ENCODE assay signal across 20 cellular contexts in genomic region chr2:219630770-219631405, GRCh38. TPM values are rescaled to one million over a fixed set of nuclear protein-coding genes. Genes with fewer than 3 reads are reported as not detected.
A peak's percentile ranks its signal among the peaks of the same experiment; 100 is the strongest.
DNase-seq lines count a peak whose midpoint lies in the region; ATAC-seq and TF ChIP-seq lines count a peak whose summit lies in the region.
"Had no signal": no experiment of that assay in that cellular context is flagged by ENCODE, and none has a peak within 500 bp of the region (broad histone marks: within the 10 kb centered on the region; RNA-seq: fewer than 3 reads in every experiment).

No MANE protein-coding gene starts in this region.

- H3K27me3 Mint-ChIP-seq in T-cell: peaks cover 24 to 44% of the 10 kb centered on the region in 2 donors

- no peak overlapping the region for H3K4me2 ChIP-seq in mesenchymal stem cell (ENCODE audit: low read length, poor library complexity, severe bottlenecking)

- no peak overlapping the region for H2BK120ac ChIP-seq in mesenchymal stem cell (ENCODE audit: low read depth, low read length)

- no peaks in the 10 kb centered on the region for H3K36me3 ChIP-seq in adrenal gland (replicated peaks in 1 of 2)
- peaks cover 42% of the 10 kb centered on the region for H3K36me3 ChIP-seq in right atrium auricular region
- H3K36me3 ChIP-seq in ovary: no peaks in the 10 kb centered on the region
- peaks cover 20 to 66% of the 10 kb centered on the region in 2 experiments for H3K36me3 ChIP-seq in mesenchymal stem cell (ENCODE audit: control insufficient read depth in 1 of 2, insufficient read depth in 2 of 2, low read depth in 1 of 2, low read length in 2 of 2)

- no peaks in the 10 kb centered on the region for H3K36me3 Mint-ChIP-seq in T-cell

- H3K23ac ChIP-seq in mesenchymal stem cell (ENCODE audit: low read length in 2 of 2): no peak overlapping the region

- H3K9me3 ChIP-seq in adrenal gland (replicated peaks in 1 of 3) (no peaks in the 10 kb centered on the region), right atrium auricular region (no peaks in the 10 kb centered on the region), ovary (no peaks in the 10 kb centered on the region), mesenchymal stem cell (ENCODE audit: control insufficient read depth, low read length) (no peaks in the 10 kb centered on the region)

- no peak overlapping the region for H3K14ac ChIP-seq in mesenchymal stem cell (ENCODE audit: low read length in 2 of 2)

- H3K9ac ChIP-seq in mesenchymal stem cell (ENCODE audit: low read length): no peak overlapping the region

- no peak overlapping the region for H2AFZ ChIP-seq in mesenchymal stem cell (ENCODE audit: low read depth, low read length)

- H3K4me1 Mint-ChIP-seq in T-cell: peaks cover 2 to 6% (median 5%) of the 10 kb centered on the region in 3 donors

- H4K91ac ChIP-seq in mesenchymal stem cell (ENCODE audit: low read length): no peak overlapping the region

- no peak for TF ChIP-seq CTCF in GM13976 (IDR thresholded peaks at IDR 0.05; ENCODE audit: borderline replicate concordance, control extremely low read depth, extremely low read depth, insufficient read depth, missing control alignments)
- no peak for TF ChIP-seq CTCF in adrenal gland (IDR thresholded peaks at IDR 0.05)
- no peak for TF ChIP-seq CTCF in right atrium auricular region (IDR thresholded peaks at IDR 0.05)
- TF ChIP-seq CTCF in ovary (IDR thresholded peaks at IDR 0.05): no peak
- no peak for TF ChIP-seq CTCF in GM13977 (IDR thresholded peaks at IDR 0.05; ENCODE audit: extremely low read depth, insufficient read depth, missing control alignments)

- no peak overlapping the region for H2BK15ac ChIP-seq in mesenchymal stem cell (ENCODE audit: low read depth, poor library complexity, severe bottlenecking)

- intact Hi-C loops in adrenal gland (cut with DNase I): no loop called here
- intact Hi-C loops in ovary (cut with DNase I): loop anchor here in 1 of 4 donors (5.0 kb wide), 1 partner anchor 79 kb away; no protein-coding TSS in a partner anchor

- H3K27ac Mint-ChIP-seq in T-cell: no peak overlapping the region
- H3K27ac Mint-ChIP-seq: activated CD8-positive, alpha-beta T cell treated with anti-CD3 and anti-CD28 coated beads for 36 hours; activated naive CD4-positive, alpha-beta T cell treated with anti-CD3 and anti-CD28 coated beads for 36 hours had no signal

- H3K79me1 ChIP-seq in mesenchymal stem cell (replicated peaks; ENCODE audit: low read length, poor library complexity, severe bottlenecking): no peaks in the 10 kb centered on the region

- H2BK12ac ChIP-seq in mesenchymal stem cell (ENCODE audit: low read length in 2 of 2): no peak overlapping the region

- CTCF ChIA-PET in T-cell (lab: Charles Lee): interaction anchor here in 1 of 2 donors (0.6 to 2.1 kb wide), 2 partner anchors 10 to 240 kb away, joined by 6 to 8 read pairs; no protein-coding TSS in a partner anchor

- no peak for TF ChIP-seq EP300 in ovary (IDR thresholded peaks at IDR 0.05)

- H3K27ac ChIP-seq in adrenal gland (peak overlapping the region in 2 of 5 donors; percentile 64 to 74), right atrium auricular region (peak overlapping the region; percentile 90 to 98), ovary (peak overlapping the region; percentile 8 to 36), mesenchymal stem cell (ENCODE audit: low read length, poor library complexity, severe bottlenecking) (no peak overlapping the region)
- H3K27ac ChIP-seq: C4-2B had no signal

- H3K4me1 ChIP-seq in adrenal gland (replicated peaks in 1 of 2) (peaks cover 9 to 28% of the 10 kb centered on the region in 2 donors), right atrium auricular region (peaks cover 0 to 62% of the 10 kb centered on the region in 2 donors), ovary (ENCODE audit: insufficient read depth) (peaks cover 12% of the 10 kb centered on the region), mesenchymal stem cell (ENCODE audit: control insufficient read depth, insufficient read depth, low read depth, low read length) (peaks cover 18% of the 10 kb centered on the region)

- in situ Hi-C loops in GM13976 (cut with MboI; ENCODE audit: low sequenced_read_pairs, unreplicated experiment) (no loop called here), GM13977 (cut with MboI; ENCODE audit: low pct_unique_long_range_greater_than_20kb, low sequenced_read_pairs, unreplicated experiment) (no loop called here)

- TF ChIP-seq POLR2A in adrenal gland (IDR thresholded peaks at IDR 0.05) (no peak), ovary (IDR thresholded peaks at IDR 0.05) (no peak)

- POLR2A ChIA-PET in T-cell (lab: Charles Lee): no interaction called here

- no peak for ATAC-seq in T-cell (replicated peaks in 1 of 4)
- ATAC-seq: activated CD8-positive, alpha-beta T cell treated with anti-CD3 and anti-CD28 coated beads for 36 hours had no signal

- DNase-seq in GM13976 (ENCODE audit: low spot score) (peak; percentile 34), adrenal gland (peak in 6 of 7 donors; percentile 77 to 91 (median 83)), right atrium auricular region (ENCODE audit: low spot score) (peak; percentile 83), ovary (peak; percentile 25 to 45 (median 39)), HCEC 1CT (no peak), T-cell (no peak), mesenchymal stem cell (no peak), GM13977 (ENCODE audit: low spot score) (no peak)
- DNase-seq: activated CD4-positive, CD25-positive, alpha-beta regulatory T cell treated with anti-CD3 and anti-CD28 coated beads, Interleukin-2, amount 50 U/mL, for 72 hours; activated CD8-positive, alpha-beta T cell treated with anti-CD3 and anti-CD28 coated beads for 36 hours; activated naive CD4-positive, alpha-beta T cell treated with anti-CD3 and anti-CD28 coated beads for 36 hours; activated T-cell treated with anti-CD3 and anti-CD28 coated beads for 4 hours; Calu3; hypothalamus; NCI-H1417; NCI-H526; occipital lobe had no signal

- H2AK5ac ChIP-seq in mesenchymal stem cell (ENCODE audit: low read length, severe bottlenecking): no peak overlapping the region

- H3K4ac ChIP-seq in mesenchymal stem cell (ENCODE audit: low read depth in 1 of 2, low read length in 2 of 2): no peak overlapping the region

- H3K27me3 ChIP-seq in adrenal gland (no peaks in the 10 kb centered on the region), right atrium auricular region (no peaks in the 10 kb centered on the region), ovary (no peaks in the 10 kb centered on the region), mesenchymal stem cell (ENCODE audit: control insufficient read depth in 1 of 2, insufficient read depth in 1 of 2, low read length in 2 of 2) (peaks cover 0 to 6% of the 10 kb centered on the region in 2 experiments)

- no peaks in the 10 kb centered on the region for H3K9me3 Mint-ChIP-seq in T-cell
- H3K9me3 Mint-ChIP-seq: activated CD8-positive, alpha-beta T cell treated with anti-CD3 and anti-CD28 coated beads for 36 hours; activated naive CD4-positive, alpha-beta T cell treated with anti-CD3 and anti-CD28 coated beads for 36 hours had no signal

- H4K8ac ChIP-seq in mesenchymal stem cell (ENCODE audit: low read length): no peak overlapping the region

- H3K18ac ChIP-seq in mesenchymal stem cell (ENCODE audit: low read depth in 1 of 2, low read length in 2 of 2): no peak overlapping the region

- no peak overlapping the region for H2BK5ac ChIP-seq in mesenchymal stem cell (ENCODE audit: low read depth, low read length, poor library complexity, severe bottlenecking)

- no peak overlapping the region for H3K4me3 ChIP-seq in adrenal gland
- peak overlapping the region; percentile 45 to 47 for H3K4me3 ChIP-seq in right atrium auricular region
- no peak overlapping the region for H3K4me3 ChIP-seq in ovary
- H3K4me3 ChIP-seq in mesenchymal stem cell (ENCODE audit: insufficient read depth in 1 of 2, low read depth in 1 of 2, low read length in 2 of 2): no peak overlapping the region
- H3K4me3 ChIP-seq: dorsolateral prefrontal cortex, lung had no signal

- 57 to 69% (median 64%) methylated on average over 6 to 17 of the region's 17 CpGs for WGBS in adrenal gland, 4 donors
- 77 to 83% (median 77%) methylated on average over 17 of the region's 17 CpGs for WGBS in ovary, 3 donors
- 86% methylated on average over 16 of the region's 17 CpGs for WGBS in mesenchymal stem cell

- no peak overlapping the region for H3K4me3 Mint-ChIP-seq in T-cell
- H3K4me3 Mint-ChIP-seq: activated CD8-positive, alpha-beta T cell treated with anti-CD3 and anti-CD28 coated beads for 36 hours; activated naive CD4-positive, alpha-beta T cell treated with anti-CD3 and anti-CD28 coated beads for 36 hours had no signal

RNA-seq across cellular contexts. Expression of gene SLC4A3, which starts 3.5 kb away (rescaled TPM):
- total RNA-seq in adrenal gland: 10 to 100 TPM in 6 of 8 donors, 1 to 10 TPM in 2; 8.3 to 32.8 (median 15.0) TPM
- 10 to 100 TPM in 2 of 3 donors, 1 to 10 TPM in 1; 5.2 to 40.5 (median 40.0) TPM for polyA plus RNA-seq in adrenal gland
- total RNA-seq in right atrium auricular region: 100 to 1,000 TPM; 270 to 502 TPM
- 100 to 1,000 TPM in 4 of 7 donors, 10 to 100 TPM in 3; 29.6 to 232 (median 106) TPM for total RNA-seq in ovary
- polyA plus RNA-seq in ovary: 10 to 100 TPM in 1 of 2 donors, 1 to 10 TPM in 1; 5.3 to 83.6 TPM
- total RNA-seq in T-cell: under 1 TPM; 0.08 to 0.47 (median 0.37) TPM
- polyA plus RNA-seq in mesenchymal stem cell (2013, experiment 1 of 2): 2.6 TPM
- 2.6 TPM for polyA plus RNA-seq in mesenchymal stem cell (2013, experiment 2 of 2)
- total RNA-seq: activated CD8-positive, alpha-beta T cell treated with anti-CD3 and anti-CD28 coated beads for 36 hours; activated naive CD4-positive, alpha-beta T cell treated with anti-CD3 and anti-CD28 coated beads for 36 hours had no signal

RNA-seq across cellular contexts. Expression of gene STK11IP, which starts 33.2 kb away (rescaled TPM):
- total RNA-seq in adrenal gland (10 to 100 TPM in 6 of 8 donors, 1 to 10 TPM in 2; 5.0 to 43.7 (median 25.5) TPM), right atrium auricular region (1 to 10 TPM; 5.5 to 6.6 TPM), ovary (10 to 100 TPM; 30.3 to 73.7 (median 43.8) TPM), T-cell (10 to 100 TPM; 25.9 to 52.8 (median 49.3) TPM)
- polyA plus RNA-seq in adrenal gland (10 to 100 TPM; 10.8 to 68.1 (median 47.6) TPM), ovary (10 to 100 TPM in 1 of 2 donors, 1 to 10 TPM in 1; 9.2 to 46.2 TPM)
- 14.6 TPM for polyA plus RNA-seq in mesenchymal stem cell (2013, experiment 1 of 2)
- 13.3 TPM for polyA plus RNA-seq in mesenchymal stem cell (2013, experiment 2 of 2)

RNA-seq across cellular contexts. Expression of gene INHA, which starts 58.8 kb away (rescaled TPM):
- total RNA-seq in adrenal gland: 100 to 1,000 TPM in 2 of 8 donors, 10 to 100 TPM in 6; 24.6 to 337 (median 41.0) TPM
- polyA plus RNA-seq in adrenal gland: 100 to 1,000 TPM in 1 of 3 donors, 10 to 100 TPM in 2; 18.9 to 120 (median 44.6) TPM
- total RNA-seq in right atrium auricular region: 10 to 100 TPM in 1 of 2 donors, 1 to 10 TPM in 1; 1.0 to 28.3 TPM
- 100 to 1,000 TPM in 2 of 7 donors, 10 to 100 TPM in 5; 38.4 to 165 (median 78.3) TPM for total RNA-seq in ovary
- polyA plus RNA-seq in ovary: 100 to 1,000 TPM in 1 of 2 donors, 10 to 100 TPM in 1; 96.3 to 162 TPM
- under 1 TPM in 1 of 5 donors, not detected in 4; 0.16 TPM for total RNA-seq in T-cell
- polyA plus RNA-seq in mesenchymal stem cell (2013, experiment 1 of 2): 0.30 TPM
- 0.18 TPM for polyA plus RNA-seq in mesenchymal stem cell (2013, experiment 2 of 2)
- total RNA-seq: activated CD8-positive, alpha-beta T cell treated with anti-CD3 and anti-CD28 coated beads for 36 hours; activated naive CD4-positive, alpha-beta T cell treated with anti-CD3 and anti-CD28 coated beads for 36 hours; occipital lobe had no signal

RNA-seq across cellular contexts. Expression of gene OBSL1, which starts 59.5 kb away (rescaled TPM):
- total RNA-seq in adrenal gland (100 to 1,000 TPM; 127 to 215 (median 169) TPM), right atrium auricular region (100 to 1,000 TPM; 150 to 157 TPM), ovary (100 to 1,000 TPM; 230 to 740 (median 473) TPM), T-cell (1 to 10 TPM; 1.2 to 2.4 (median 1.2) TPM)
- polyA plus RNA-seq in adrenal gland (100 to 1,000 TPM in 2 of 3 donors, 10 to 100 TPM in 1; 63.9 to 427 (median 408) TPM), ovary (100 to 1,000 TPM in 1 of 2 donors, 10 to 100 TPM in 1; 53.2 to 431 TPM)
- polyA plus RNA-seq in mesenchymal stem cell (2013, experiment 1 of 2): 19.4 TPM
- polyA plus RNA-seq in mesenchymal stem cell (2013, experiment 2 of 2): 20.0 TPM

Comparison
In these comparisons a context has a peak if more than half of its experiments do, and no peak if none do; other contexts are left out.
1. DNase-seq: peak in GM13976 (single experiment), adrenal gland (6 of 7), right atrium auricular region (single experiment) and ovary (5 of 5); none in HCEC 1CT (single experiment), T-cell (0 of 34), mesenchymal stem cell (single experiment) and GM13977 (single experiment).
2. H3K4me3 ChIP-seq: peak in right atrium auricular region (2 of 2); none in adrenal gland (0 of 4), ovary (single experiment) and mesenchymal stem cell (0 of 2).
3. RNA of gene SLC4A3, which starts 3.5 kb away (total RNA-seq): 270 to 502 TPM in right atrium auricular region, 29.6 to 232 TPM in ovary and 8.3 to 32.8 TPM in adrenal gland; 0.08 to 0.47 TPM in T-cell; every median in the first group is over 4 times any median in the second.